32 cellular contexts compared by ENCODE assay signal in genomic region chr16:60261425-60261824, GRCh38.
"Had no signal": no experiment of that assay in that cellular context is flagged by ENCODE, and none has a peak within 500 bp of the region (broad histone marks: within the 10 kb centered on the region; RNA-seq: fewer than 3 reads in every experiment).

No MANE protein-coding gene starts in this region.

- H3K27ac Mint-ChIP-seq: activated CD4-positive, alpha-beta memory T cell treated with anti-CD3 and anti-CD28 coated beads, Interleukin-2, amount 10 ng/mL, durations not matched to agents 7 days and 5 days; activated CD4-positive, alpha-beta T cell treated with anti-CD3 and anti-CD28 coated beads, Interleukin-2, amount 10 ng/mL, durations not matched to agents 24 days and 14 days; activated CD8-positive, alpha-beta memory T cell treated with anti-CD3 and anti-CD28 coated beads, Interleukin-2, amount 10 ng/mL, durations not matched to agents 7 days and 5 days; activated CD8-positive, alpha-beta T cell treated with anti-CD3 and anti-CD28 coated beads, Interleukin-2, amount 10 ng/mL, durations not matched to agents 7 days and 5 days; activated naive CD4-positive, alpha-beta T cell treated with anti-CD3 and anti-CD28 coated beads for 36 hours; activated naive CD4-positive, alpha-beta T cell treated with anti-CD3 and anti-CD28 coated beads, Interleukin-2, amount 50 U/mL, for 72 hours; activated naive CD8-positive, alpha-beta T cell treated with anti-CD3 and anti-CD28 coated beads for 36 hours; activated T-cell treated with anti-CD3 and anti-CD28 coated beads, Interleukin-2, amount 50 U/mL, for 24 hours; activated T-helper 2 cell treated with anti-CD3 and anti-CD28 coated beads, Interferon-gamma antibody, Interleukin-2, Interleukin-4, amounts not matched to agents 10 μg/mL and 5 μg/mL and 100 μg/mL, durations not matched to agents 14 hours and 24 hours and 36 hours; T-cell; T-helper 2 cell treated with Interferon-gamma antibody and Interleukin-4, amounts not matched to agents 5 μg/mL and 100 μg/mL, for 36 hours had no signal

- H3K27me3 Mint-ChIP-seq: activated CD4-positive, alpha-beta memory T cell treated with anti-CD3 and anti-CD28 coated beads, Interleukin-2, amount 10 ng/mL, durations not matched to agents 7 days and 5 days; activated CD4-positive, alpha-beta T cell treated with anti-CD3 and anti-CD28 coated beads, Interleukin-2, amount 10 ng/mL, durations not matched to agents 24 days and 14 days; activated CD8-positive, alpha-beta memory T cell treated with anti-CD3 and anti-CD28 coated beads, Interleukin-2, amount 10 ng/mL, durations not matched to agents 7 days and 5 days; activated naive CD8-positive, alpha-beta T cell treated with anti-CD3 and anti-CD28 coated beads for 36 hours; activated T-cell treated with anti-CD3 and anti-CD28 coated beads, Interleukin-2, amount 50 U/mL, for 24 hours; T-cell had no signal

- H3K4me1 Mint-ChIP-seq: activated CD4-positive, alpha-beta memory T cell treated with anti-CD3 and anti-CD28 coated beads, Interleukin-2, amount 10 ng/mL, durations not matched to agents 7 days and 5 days; activated CD4-positive, alpha-beta T cell treated with anti-CD3 and anti-CD28 coated beads, Interleukin-2, amount 10 ng/mL, durations not matched to agents 24 days and 14 days; activated CD8-positive, alpha-beta memory T cell treated with anti-CD3 and anti-CD28 coated beads, Interleukin-2, amount 10 ng/mL, durations not matched to agents 7 days and 5 days; activated naive CD8-positive, alpha-beta T cell treated with anti-CD3 and anti-CD28 coated beads for 36 hours; T-cell had no signal

- H3K27ac ChIP-seq: adrenal gland, body of pancreas, brain microvascular endothelial cell, breast epithelium, VCaP had no signal

- H3K9me3 Mint-ChIP-seq: activated CD4-positive, alpha-beta T cell treated with anti-CD3 and anti-CD28 coated beads, Interleukin-2, amount 10 ng/mL, durations not matched to agents 24 days and 14 days had no signal

- H3K4me3 ChIP-seq: adrenal gland, body of pancreas, breast epithelium had no signal

- DNase-seq: activated CD4-positive, alpha-beta memory T cell treated with anti-CD3 and anti-CD28 coated beads, Interleukin-2, amount 10 ng/mL, durations not matched to agents 7 days and 5 days; activated CD4-positive, alpha-beta T cell treated with anti-CD3 and anti-CD28 coated beads for 4 hours; activated CD4-positive, alpha-beta T cell treated with anti-CD3 and anti-CD28 coated beads, Interleukin-2, amount 10 ng/mL, durations not matched to agents 24 days and 14 days; activated CD4-positive, alpha-beta T cell treated with anti-CD3 and anti-CD28 coated beads, Interleukin-2, amount 50 U/mL, for 1 hour; activated CD4-positive, alpha-beta T cell treated with anti-CD3 and anti-CD28 coated beads, Interleukin-2, amount 50 U/mL, for 48 hours; activated CD4-positive, CD25-positive, alpha-beta regulatory T cell; activated CD8-positive, alpha-beta memory T cell treated with anti-CD3 and anti-CD28 coated beads for 24 hours; activated CD8-positive, alpha-beta memory T cell treated with anti-CD3 and anti-CD28 coated beads, Interleukin-2, amount 10 ng/mL, durations not matched to agents 7 days and 5 days; activated CD8-positive, alpha-beta memory T cell treated with anti-CD3 and anti-CD28 coated beads, Interleukin-2, amount 50 U/mL, for 48 hours; activated CD8-positive, alpha-beta T cell treated with anti-CD3 and anti-CD28 coated beads, Interleukin-2, amount 10 ng/mL, durations not matched to agents 7 days and 5 days; activated effector memory CD4-positive, alpha-beta T cell treated with Interleukin-2 at 50 U/mL for 16 hours; activated gamma-delta T cell; activated naive CD4-positive, alpha-beta T cell treated with anti-CD3 and anti-CD28 coated beads for 36 hours; activated naive CD4-positive, alpha-beta T cell treated with anti-CD3 and anti-CD28 coated beads, Interleukin-2, amount 50 U/mL, for 16 hours; activated naive CD8-positive, alpha-beta T cell treated with anti-CD3 and anti-CD28 coated beads for 36 hours; activated T-cell treated with anti-CD3 and anti-CD28 coated beads, Interleukin-2, amount 50 U/mL, for 24 hours; activated T-cell treated with anti-CD3 and anti-CD28 coated beads, Interleukin-2, amount 50 U/mL, for 48 hours; adrenal gland; amniotic stem cell; aorta; body of pancreas; brain microvascular endothelial cell; central memory CD4-positive, alpha-beta T cell; T-cell; T-helper 2 cell; T-helper 9 cell had no signal

- H3K4me1 ChIP-seq: adrenal gland, body of pancreas, breast epithelium had no signal

- H3K27me3 ChIP-seq: adrenal gland, body of pancreas, brain microvascular endothelial cell, breast epithelium had no signal

- H3K4me3 Mint-ChIP-seq: activated CD4-positive, alpha-beta memory T cell treated with anti-CD3 and anti-CD28 coated beads, Interleukin-2, amount 10 ng/mL, durations not matched to agents 7 days and 5 days; activated CD4-positive, alpha-beta T cell treated with anti-CD3 and anti-CD28 coated beads, Interleukin-2, amount 10 ng/mL, durations not matched to agents 24 days and 14 days; activated CD8-positive, alpha-beta memory T cell treated with anti-CD3 and anti-CD28 coated beads, Interleukin-2, amount 10 ng/mL, durations not matched to agents 7 days and 5 days; activated CD8-positive, alpha-beta T cell treated with anti-CD3 and anti-CD28 coated beads, Interleukin-2, amount 10 ng/mL, durations not matched to agents 7 days and 5 days; activated naive CD4-positive, alpha-beta T cell treated with anti-CD3 and anti-CD28 coated beads for 36 hours; activated naive CD8-positive, alpha-beta T cell treated with anti-CD3 and anti-CD28 coated beads for 36 hours; activated T-cell treated with anti-CD3 and anti-CD28 coated beads, Interleukin-2, amount 50 U/mL, for 24 hours; T-cell; T-helper 2 cell treated with Interferon-gamma antibody and Interleukin-4, amounts not matched to agents 5 μg/mL and 100 μg/mL, for 36 hours had no signal

- ATAC-seq: activated CD4-positive, CD25-positive, alpha-beta regulatory T cell treated with anti-CD3 and anti-CD28 coated beads, Interleukin-2, amount 50 U/mL, for 24 hours; activated CD8-positive, alpha-beta memory T cell treated with anti-CD3 and anti-CD28 coated beads, Interleukin-2, amount 10 ng/mL, durations not matched to agents 7 days and 5 days; activated CD8-positive, alpha-beta T cell treated with anti-CD3 and anti-CD28 coated beads, Interleukin-2, amount 10 ng/mL, durations not matched to agents 7 days and 5 days; activated naive CD4-positive, alpha-beta T cell treated with anti-CD3 and anti-CD28 coated beads, Interleukin-2, amount 50 U/mL, for 72 hours; body of pancreas; T-cell had no signal

- H3K9me3 ChIP-seq: adrenal gland, body of pancreas, breast epithelium had no signal

- H3K36me3 ChIP-seq: adrenal gland, brain microvascular endothelial cell, breast epithelium had no signal

- H3K36me3 Mint-ChIP-seq: activated CD8-positive, alpha-beta memory T cell treated with anti-CD3 and anti-CD28 coated beads, Interleukin-2, amount 10 ng/mL, durations not matched to agents 7 days and 5 days; activated naive CD4-positive, alpha-beta T cell treated with anti-CD3 and anti-CD28 coated beads, Interleukin-2, amount 50 U/mL, for 72 hours; activated naive CD8-positive, alpha-beta T cell treated with anti-CD3 and anti-CD28 coated beads for 36 hours; T-cell had no signal
